In genomic region chr11:46381836-46382643, GRCh38 we compare ENCODE assay signal across 8 cellular contexts. TPM values are rescaled to one million over a fixed set of nuclear protein-coding genes. Genes with fewer than 3 reads are reported as not detected.
A peak's percentile ranks its signal among the peaks of the same experiment; 100 is the strongest.
DNase-seq lines count a peak whose midpoint lies in the region; ATAC-seq and TF ChIP-seq lines count a peak whose summit lies in the region.
"Had no signal": no experiment of that assay in that cellular context is flagged by ENCODE, and none has a peak within 500 bp of the region (broad histone marks: within the 10 kb centered on the region; RNA-seq: fewer than 3 reads in every experiment).

No MANE protein-coding gene starts in this region.

- H3K4me1 Mint-ChIP-seq in chondrocyte (ENCODE audit: low read depth): peaks cover 5% of the 10 kb centered on the region
- H3K4me1 Mint-ChIP-seq in naive thymus-derived CD8-positive, alpha-beta T cell: peaks cover 12 to 23% (median 17%) of the 10 kb centered on the region in 4 donors

- no peaks in the 10 kb centered on the region for H3K27me3 Mint-ChIP-seq in chondrocyte (ENCODE audit: low read depth)
- peaks cover 11 to 25% (median 19%) of the 10 kb centered on the region in 5 donors for H3K27me3 Mint-ChIP-seq in naive thymus-derived CD8-positive, alpha-beta T cell

- POLR2A ChIA-PET in naive thymus-derived CD8-positive, alpha-beta T cell (lab: Charles Lee): no interaction called here

- ATAC-seq in naive thymus-derived CD8-positive, alpha-beta T cell: peak; percentile 23 to 32
- ATAC-seq in HG02938 (IDR thresholded peaks at IDR 0.05; ENCODE audit: unreplicated experiment): no peak
- ATAC-seq in HG03159 (IDR thresholded peaks at IDR 0.05; ENCODE audit: unreplicated experiment): no peak

- no peak for TF ChIP-seq CTCF in chondrocyte (IDR thresholded peaks at IDR 0.05)

- DNase-seq in GM03348 (ENCODE audit: low spot score) (peak; percentile 46), NCI-H1105 (lab: John Stamatoyannopoulos, UW) (peak; percentile 41), chondrocyte (ENCODE audit: low spot score) (no peak), H4 (ENCODE audit: low spot score) (no peak)
- peak in 1 of 10 donors; percentile 35 for DNase-seq in naive thymus-derived CD8-positive, alpha-beta T cell

- no peaks in the 10 kb centered on the region for H3K9me3 Mint-ChIP-seq in chondrocyte (ENCODE audit: low read depth)
- H3K9me3 Mint-ChIP-seq in naive thymus-derived CD8-positive, alpha-beta T cell: no peaks in the 10 kb centered on the region

- H3K36me3 Mint-ChIP-seq in chondrocyte (ENCODE audit: low read depth): peaks cover 8% of the 10 kb centered on the region
- H3K36me3 Mint-ChIP-seq in naive thymus-derived CD8-positive, alpha-beta T cell: peaks cover 0 to 20% (median 10%) of the 10 kb centered on the region in 3 donors

- H3K27ac Mint-ChIP-seq in chondrocyte (ENCODE audit: unreplicated experiment): no peak overlapping the region
- H3K27ac Mint-ChIP-seq in naive thymus-derived CD8-positive, alpha-beta T cell: no peak overlapping the region

- peak overlapping the region; percentile 70 for H3K4me3 Mint-ChIP-seq in chondrocyte (ENCODE audit: unreplicated experiment)
- peak overlapping the region; percentile 71 to 89 (median 79) for H3K4me3 Mint-ChIP-seq in naive thymus-derived CD8-positive, alpha-beta T cell

RNA-seq across cellular contexts. Expression of gene MDK, which starts 0.6 kb away (rescaled TPM):
- total RNA-seq in chondrocyte: 49.9 to 127 TPM (median 124 TPM) in 3 replicates
- total RNA-seq in naive thymus-derived CD8-positive, alpha-beta T cell: 1 to 10 TPM; 7.2 to 8.0 TPM
- polyA plus RNA-seq in naive thymus-derived CD8-positive, alpha-beta T cell: under 1 TPM in 1 of 3 donors, not detected in 2; 0.52 TPM
- total RNA-seq in H4 (2014; rRNA removed; shearing (Covaris generic)): 563 and 646 TPM in 2 replicates

RNA-seq across cellular contexts. Expression of gene CHRM4, which starts 9.5 kb away (rescaled TPM):
- 0.38 to 0.42 TPM in 2 of 3 replicates, not detected in the other for total RNA-seq in chondrocyte
- total RNA-seq in naive thymus-derived CD8-positive, alpha-beta T cell: under 1 TPM; 0.25 to 0.73 TPM
- under 1 TPM in 2 of 3 donors, not detected in 1; 0.16 to 0.18 TPM for polyA plus RNA-seq in naive thymus-derived CD8-positive, alpha-beta T cell
- total RNA-seq in H4 (2014; rRNA removed; shearing (Covaris generic)): 0.33 and 0.48 TPM in 2 replicates
- total RNA-seq: activated CD8-positive, alpha-beta memory T cell treated with anti-CD3 and anti-CD28 coated beads for 36 hours had no signal

RNA-seq across cellular contexts. Expression of gene DGKZ, which starts 34.8 kb away (rescaled TPM):
- 41.9 to 47.4 TPM (median 46.8 TPM) in 3 replicates for total RNA-seq in chondrocyte
- 100 to 1,000 TPM; 234 to 243 TPM for total RNA-seq in naive thymus-derived CD8-positive, alpha-beta T cell
- 10 to 100 TPM; 47.1 to 71.0 (median 52.5) TPM for polyA plus RNA-seq in naive thymus-derived CD8-positive, alpha-beta T cell
- 25.3 and 38.9 TPM in 2 replicates for total RNA-seq in H4 (2014; rRNA removed; shearing (Covaris generic))

Comparison
In these comparisons a context has a peak if more than half of its experiments do, and no peak if none do; other contexts are left out.
1. DNase-seq: peak in GM03348 (single experiment) and NCI-H1105 (single experiment); none in chondrocyte (single experiment) and H4 (single experiment).
2. ATAC-seq: peak in naive thymus-derived CD8-positive, alpha-beta T cell (2 of 2); none in HG02938 (single experiment) and HG03159 (single experiment).